In genomic region chr2:180607501-180608060, GRCh38 we compare ENCODE assay signal across 1 cellular context.
A peak's percentile ranks its signal among the peaks of the same experiment; 100 is the strongest.
TF ChIP-seq lines count a peak whose summit lies in the region.

No MANE protein-coding gene starts in this region.

TF ChIP-seq in HepG2, 621 proteins besides CTCF, POLR2A, EP300 and RAD21 (continued from another document):
- no peak for TF ChIP-seq ZUFSP (CRISPR knock-in tag; IDR thresholded peaks at IDR 0.05; ENCODE audit: borderline replicate concordance)
- TF ChIP-seq ZSCAN20 (CRISPR knock-in tag; IDR thresholded peaks at IDR 0.05; ENCODE audit: borderline replicate concordance): no peak
- TF ChIP-seq, protein P1, sequence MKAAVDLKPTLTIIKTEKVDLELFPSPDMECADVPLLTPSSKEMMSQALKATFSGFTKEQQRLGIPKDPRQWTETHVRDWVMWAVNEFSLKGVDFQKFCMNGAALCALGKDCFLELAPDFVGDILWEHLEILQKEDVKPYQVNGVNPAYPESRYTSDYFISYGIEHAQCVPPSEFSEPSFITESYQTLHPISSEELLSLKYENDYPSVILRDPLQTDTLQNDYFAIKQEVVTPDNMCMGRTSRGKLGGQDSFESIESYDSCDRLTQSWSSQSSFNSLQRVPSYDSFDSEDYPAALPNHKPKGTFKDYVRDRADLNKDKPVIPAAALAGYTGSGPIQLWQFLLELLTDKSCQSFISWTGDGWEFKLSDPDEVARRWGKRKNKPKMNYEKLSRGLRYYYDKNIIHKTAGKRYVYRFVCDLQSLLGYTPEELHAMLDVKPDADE (CRISPR knock-in tag; IDR thresholded peaks at IDR 0.05): no peak
- no peak for TF ChIP-seq PBX3 (CRISPR knock-in tag; IDR thresholded peaks at IDR 0.05; ENCODE audit: borderline replicate concordance)
- TF ChIP-seq TCF7L2 (IDR thresholded peaks at IDR 0.05; ENCODE audit: low read depth, low read length): no peak
- TF ChIP-seq ZNF784 (CRISPR knock-in tag; IDR thresholded peaks at IDR 0.05; ENCODE audit: borderline replicate concordance): no peak
- TF ChIP-seq KDM4B (CRISPR knock-in tag; IDR thresholded peaks at IDR 0.05): no peak
- TF ChIP-seq JUND (CRISPR knock-in tag; IDR thresholded peaks at IDR 0.05): no peak; the same call in 1 of the 2 replicates
- no peak for TF ChIP-seq FOXP1 (IDR thresholded peaks at IDR 0.05)
- peak; percentile 72; the same call in 1 of the 2 replicates for TF ChIP-seq FOXP1 (CRISPR knock-in tag; IDR thresholded peaks at IDR 0.05)
- peak; percentile 22; the same call in 1 of the 2 replicates for TF ChIP-seq RARA (CRISPR knock-in tag; IDR thresholded peaks at IDR 0.05)
- TF ChIP-seq CBX5 (CRISPR knock-in tag; IDR thresholded peaks at IDR 0.05; ENCODE audit: borderline replicate concordance): no peak
- TF ChIP-seq, protein P2, sequence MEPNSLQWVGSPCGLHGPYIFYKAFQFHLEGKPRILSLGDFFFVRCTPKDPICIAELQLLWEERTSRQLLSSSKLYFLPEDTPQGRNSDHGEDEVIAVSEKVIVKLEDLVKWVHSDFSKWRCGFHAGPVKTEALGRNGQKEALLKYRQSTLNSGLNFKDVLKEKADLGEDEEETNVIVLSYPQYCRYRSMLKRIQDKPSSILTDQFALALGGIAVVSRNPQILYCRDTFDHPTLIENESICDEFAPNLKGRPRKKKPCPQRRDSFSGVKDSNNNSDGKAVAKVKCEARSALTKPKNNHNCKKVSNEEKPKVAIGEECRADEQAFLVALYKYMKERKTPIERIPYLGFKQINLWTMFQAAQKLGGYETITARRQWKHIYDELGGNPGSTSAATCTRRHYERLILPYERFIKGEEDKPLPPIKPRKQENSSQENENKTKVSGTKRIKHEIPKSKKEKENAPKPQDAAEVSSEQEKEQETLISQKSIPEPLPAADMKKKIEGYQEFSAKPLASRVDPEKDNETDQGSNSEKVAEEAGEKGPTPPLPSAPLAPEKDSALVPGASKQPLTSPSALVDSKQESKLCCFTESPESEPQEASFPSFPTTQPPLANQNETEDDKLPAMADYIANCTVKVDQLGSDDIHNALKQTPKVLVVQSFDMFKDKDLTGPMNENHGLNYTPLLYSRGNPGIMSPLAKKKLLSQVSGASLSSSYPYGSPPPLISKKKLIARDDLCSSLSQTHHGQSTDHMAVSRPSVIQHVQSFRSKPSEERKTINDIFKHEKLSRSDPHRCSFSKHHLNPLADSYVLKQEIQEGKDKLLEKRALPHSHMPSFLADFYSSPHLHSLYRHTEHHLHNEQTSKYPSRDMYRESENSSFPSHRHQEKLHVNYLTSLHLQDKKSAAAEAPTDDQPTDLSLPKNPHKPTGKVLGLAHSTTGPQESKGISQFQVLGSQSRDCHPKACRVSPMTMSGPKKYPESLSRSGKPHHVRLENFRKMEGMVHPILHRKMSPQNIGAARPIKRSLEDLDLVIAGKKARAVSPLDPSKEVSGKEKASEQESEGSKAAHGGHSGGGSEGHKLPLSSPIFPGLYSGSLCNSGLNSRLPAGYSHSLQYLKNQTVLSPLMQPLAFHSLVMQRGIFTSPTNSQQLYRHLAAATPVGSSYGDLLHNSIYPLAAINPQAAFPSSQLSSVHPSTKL (CRISPR knock-in tag; IDR thresholded peaks at IDR 0.05): peak; percentile 86
TF ChIP-seq in HepG2: peak in this region for 46.
